ENCODE assay signal across 8 cellular contexts in genomic region chr6:125858427-125859320, GRCh38.
A peak's percentile ranks its signal among the peaks of the same experiment; 100 is the strongest.
DNase-seq lines count a peak whose midpoint lies in the region; ATAC-seq and FAIRE-seq lines count a peak whose summit lies in the region.

No MANE protein-coding gene starts in this region.

- peaks cover 27% of the 10 kb centered on the region for H3K4me1 Mint-ChIP-seq in stimulated activated effector memory CD8-positive, alpha-beta T cell treated with anti-CD3 and anti-CD28 coated beads, Interleukin-12 subunit alpha, Interleukin-12 subunit beta, amount 100 ng/mL, for 72 hours

- no peak overlapping the region for H3K27ac Mint-ChIP-seq in stimulated activated effector memory CD8-positive, alpha-beta T cell treated with anti-CD3 and anti-CD28 coated beads, Interleukin-12 subunit alpha, Interleukin-12 subunit beta, amount 100 ng/mL, for 72 hours

- H3K9me3 ChIP-seq in HAP-1 = no peaks in the 10 kb centered on the region

- ATAC-seq in stimulated activated effector memory CD8-positive, alpha-beta T cell treated with anti-CD3 and anti-CD28 coated beads, Interleukin-12 subunit alpha, Interleukin-12 subunit beta, amount 100 ng/mL, for 72 hours = peak; percentile 67

- peaks cover 48% of the 10 kb centered on the region for H3K36me3 Mint-ChIP-seq in stimulated activated effector memory CD8-positive, alpha-beta T cell treated with anti-CD3 and anti-CD28 coated beads, Interleukin-12 subunit alpha, Interleukin-12 subunit beta, amount 100 ng/mL, for 72 hours

- no peaks in the 10 kb centered on the region for H3K9me3 Mint-ChIP-seq in stimulated activated effector memory CD8-positive, alpha-beta T cell treated with anti-CD3 and anti-CD28 coated beads, Interleukin-12 subunit alpha, Interleukin-12 subunit beta, amount 100 ng/mL, for 72 hours

- peak overlapping the region; percentile 40 for H3K27ac ChIP-seq in layer of hippocampus (ENCODE audit: low read depth, low read length)

- H3K36me3 ChIP-seq in HAP-1 (replicated peaks) = no peaks in the 10 kb centered on the region

- peaks cover 18% of the 10 kb centered on the region for H3K4me1 ChIP-seq in HAP-1

- H3K4me3 Mint-ChIP-seq in stimulated activated effector memory CD8-positive, alpha-beta T cell treated with anti-CD3 and anti-CD28 coated beads, Interleukin-12 subunit alpha, Interleukin-12 subunit beta, amount 100 ng/mL, for 72 hours = no peak overlapping the region

- H3K27me3 ChIP-seq in layer of hippocampus (ENCODE audit: control insufficient read depth, insufficient read depth, low read length) (no peaks in the 10 kb centered on the region), HAP-1 (ENCODE audit: low read depth) (no peaks in the 10 kb centered on the region)

- no peak overlapping the region for H3K4me3 ChIP-seq in HAP-1

- in situ Hi-C loops in HAP-1 (cut with MboI; ENCODE audit: low sequenced_read_pairs) = no loop called here

- FAIRE-seq in GM19239 (lab: Jason Lieb, UNC) = peak; percentile 49

- DNase-seq in AG20443 (ENCODE audit: low spot score) = peak; percentile 88
- DNase-seq in GM19239 (ENCODE audit: insufficient read length, low spot score) = peak; percentile 4
- DNase-seq in HuH-7.5 (ENCODE audit: low spot score) = peak; percentile 58
- DNase-seq in T follicular helper cell (ENCODE audit: low read depth) = peak; percentile 7
- DNase-seq in cerebellar cortex (ENCODE audit: low spot score) = peak; percentile 92
- no peak for DNase-seq in stimulated activated effector memory CD8-positive, alpha-beta T cell treated with anti-CD3 and anti-CD28 coated beads, Interleukin-12 subunit alpha, Interleukin-12 subunit beta, amount 100 ng/mL, for 72 hours (ENCODE audit: low spot score in 2 of 2)
- DNase-seq in HAP-1 (ENCODE audit: low spot score in 2 of 2) = no peak

Comparison
In these comparisons a context has a peak if more than half of its experiments do, and no peak if none do; other contexts are left out.
1. DNase-seq: peak in AG20443 (single experiment), GM19239 (single experiment), HuH-7.5 (single experiment), T follicular helper cell (single experiment) and cerebellar cortex (single experiment); none in stimulated activated effector memory CD8-positive, alpha-beta T cell treated with anti-CD3 and anti-CD28 coated beads, Interleukin-12 subunit alpha, Interleukin-12 subunit beta, amount 100 ng/mL, for 72 hours (0 of 2) and HAP-1 (0 of 2).